ENCODE assay signal across 11 cellular contexts in genomic region chrX:118211891-118212816, GRCh38.
DNase-seq lines count a peak whose midpoint lies in the region; ATAC-seq, FAIRE-seq and TF ChIP-seq lines count a peak whose summit lies in the region.
"Had no signal": no experiment of that assay in that cellular context is flagged by ENCODE, and none has a peak within 500 bp of the region (broad histone marks: within the 10 kb centered on the region; RNA-seq: fewer than 3 reads in every experiment).

No MANE protein-coding gene starts in this region.

- no peaks in the 10 kb centered on the region for H3K4me1 ChIP-seq in HepG2 (ENCODE audit: insufficient read depth, low read length)
- H3K4me1 ChIP-seq: Peyer's patch had no signal

- no peak overlapping the region for H3K4me3 Mint-ChIP-seq in activated T-helper 2 cell treated with anti-CD3 and anti-CD28 coated beads, Interferon-gamma antibody, Interleukin-2, Interleukin-4, amounts not matched to agents 10 μg/mL and 5 μg/mL and 100 μg/mL, durations not matched to agents 14 hours and 24 hours and 36 hours (ENCODE audit: low read depth)

- peak overlapping the region; percentile 34; the same call in 1 of the 2 replicates for H3K9ac ChIP-seq in SU-DHL-6 (ENCODE audit: low read length)
- no peak overlapping the region for H3K9ac ChIP-seq in HepG2 (ENCODE audit: insufficient read depth, low read depth, low read length)

- H3K4me2 ChIP-seq in SU-DHL-6 (ENCODE audit: low read depth, low read length, poor library complexity, severe bottlenecking): peak overlapping the region; percentile 72
- no peak overlapping the region for H3K4me2 ChIP-seq in HepG2 (ENCODE audit: low read depth, low read length)

- peaks cover 11% of the 10 kb centered on the region for H3F3A ChIP-seq in SU-DHL-6 (ENCODE audit: insufficient read depth)

- H3K9me3 ChIP-seq in SU-DHL-6 (ENCODE audit: insufficient read depth, low read length) (no peaks in the 10 kb centered on the region), HepG2 (ENCODE audit: low read length) (no peaks in the 10 kb centered on the region), MG63 (no peaks in the 10 kb centered on the region)
- H3K9me3 ChIP-seq: Peyer's patch had no signal

- no peaks in the 10 kb centered on the region for H3K36me3 Mint-ChIP-seq in activated T-helper 2 cell treated with anti-CD3 and anti-CD28 coated beads, Interferon-gamma antibody, Interleukin-2, Interleukin-4, amounts not matched to agents 10 μg/mL and 5 μg/mL and 100 μg/mL, durations not matched to agents 14 hours and 24 hours and 36 hours (ENCODE audit: low read depth)
- H3K36me3 Mint-ChIP-seq: brain had no signal

- H3K4me1 Mint-ChIP-seq in activated T-helper 2 cell treated with anti-CD3 and anti-CD28 coated beads, Interferon-gamma antibody, Interleukin-2, Interleukin-4, amounts not matched to agents 10 μg/mL and 5 μg/mL and 100 μg/mL, durations not matched to agents 14 hours and 24 hours and 36 hours (ENCODE audit: low read depth): peaks cover 7% of the 10 kb centered on the region

- H3K27ac ChIP-seq in SU-DHL-6 (ENCODE audit: low read depth, low read length) (peak overlapping the region; percentile 92), HepG2 (ENCODE audit: extremely low read length, insufficient read depth, low read length) (no peak overlapping the region)
- H3K27ac ChIP-seq: Peyer's patch had no signal

- 23% methylated on average over 7 of the region's 10 CpGs for WGBS in HepG2 (ENCODE audit: low lambda C conversion rate)

- peak overlapping the region; percentile 50 for H3K4me3 ChIP-seq in SU-DHL-6 (ENCODE audit: insufficient read depth, low read length, poor library complexity, severe bottlenecking)
- H3K4me3 ChIP-seq in HepG2 (replicated peaks in 1 of 3; ENCODE audit: insufficient read depth in 1 of 3, low read depth in 2 of 3, low read length in 3 of 3): no peak overlapping the region
- H3K4me3 ChIP-seq in MG63: no peak overlapping the region
- H3K4me3 ChIP-seq: lung, Peyer's patch had no signal

- no peaks in the 10 kb centered on the region for H3K9me2 ChIP-seq in SU-DHL-6 (replicated peaks; ENCODE audit: insufficient read depth, low read length)

- H3K36me3 ChIP-seq in SU-DHL-6 (ENCODE audit: low read length): no peaks in the 10 kb centered on the region
- H3K36me3 ChIP-seq in HepG2 (replicated peaks in 1 of 2; ENCODE audit: control insufficient read depth in 1 of 2, insufficient read depth in 2 of 2, low read length in 2 of 2): no peaks in the 10 kb centered on the region
- H3K36me3 ChIP-seq in MG63: no peaks in the 10 kb centered on the region
- H3K36me3 ChIP-seq: Peyer's patch had no signal

- no peak for FAIRE-seq in HepG2 (lab: Jason Lieb, UNC)

- CTCF ChIA-PET in HepG2 (lab: Yijun Ruan, JAX; ENCODE audit: low intra/inter-chr PET ratio, low total read pairs): no interaction called here

- TF ChIP-seq POLR2A in HepG2 (IDR thresholded peaks at IDR 0.05; ENCODE audit: insufficient read depth in 1 of 2, low read depth in 2 of 2, low read length in 2 of 2): no peak

- in situ Hi-C loops in HepG2 (cut with HindIII; ENCODE audit: extremely low pct_ligation_motif_present, low pct_unique_long_range_greater_than_20kb): no loop called here

- ATAC-seq in GM18861 (IDR thresholded peaks at IDR 0.05; ENCODE audit: unreplicated experiment) (peak; percentile 23), GM21515 (IDR thresholded peaks at IDR 0.05; ENCODE audit: unreplicated experiment) (peak; percentile 56), HG03175 (IDR thresholded peaks at IDR 0.05; ENCODE audit: unreplicated experiment) (peak; percentile 49), HepG2 (no peak)

- intact Hi-C loops in activated T-helper 2 cell treated with anti-CD3 and anti-CD28 coated beads, Interferon-gamma antibody, Interleukin-2, Interleukin-4, amounts not matched to agents 10 μg/mL and 5 μg/mL and 100 μg/mL, durations not matched to agents 14 hours and 24 hours and 36 hours (cut with micrococcal nuclease): no loop called here
- intact Hi-C loops in HepG2 (cut with micrococcal nuclease; ENCODE audit: unreplicated experiment): no loop called here

- H3K79me2 ChIP-seq in SU-DHL-6 (ENCODE audit: insufficient read depth, low read length) (no peaks in the 10 kb centered on the region), HepG2 (ENCODE audit: insufficient read depth, low read length) (no peaks in the 10 kb centered on the region)

- no peaks in the 10 kb centered on the region for H3K9me3 Mint-ChIP-seq in activated T-helper 2 cell treated with anti-CD3 and anti-CD28 coated beads, Interferon-gamma antibody, Interleukin-2, Interleukin-4, amounts not matched to agents 10 μg/mL and 5 μg/mL and 100 μg/mL, durations not matched to agents 14 hours and 24 hours and 36 hours

- POLR2A ChIA-PET in HepG2 (lab: Yijun Ruan, JAX): no interaction called here

- no TSS peak for BruUV-seq in HepG2 (replicated peaks; lab: Mats Ljungman, UMichigan)

- H4K20me1 ChIP-seq in SU-DHL-6 (ENCODE audit: low read depth, low read length) (no peaks in the 10 kb centered on the region), HepG2 (ENCODE audit: insufficient read depth, low read length) (no peaks in the 10 kb centered on the region)

- no peak overlapping the region for H3K27ac Mint-ChIP-seq in activated T-helper 2 cell treated with anti-CD3 and anti-CD28 coated beads, Interferon-gamma antibody, Interleukin-2, Interleukin-4, amounts not matched to agents 10 μg/mL and 5 μg/mL and 100 μg/mL, durations not matched to agents 14 hours and 24 hours and 36 hours

- H3K27me3 ChIP-seq in SU-DHL-6 (ENCODE audit: low read length) (no peaks in the 10 kb centered on the region), HepG2 (ENCODE audit: control insufficient read depth in 1 of 2, insufficient read depth in 2 of 2, low read length in 2 of 2) (no peaks in the 10 kb centered on the region), MG63 (no peaks in the 10 kb centered on the region)
- H3K27me3 ChIP-seq: Peyer's patch had no signal

- H2AFZ ChIP-seq in SU-DHL-6 (ENCODE audit: low read depth, low read length, severe bottlenecking) (no peak overlapping the region), HepG2 (ENCODE audit: low read length) (no peak overlapping the region)

- no peak for TF ChIP-seq CTCF in SU-DHL-6 (IDR thresholded peaks at IDR 0.05; ENCODE audit: insufficient read depth, low read length, poor library complexity, severe bottlenecking)
- no peak for TF ChIP-seq CTCF in HepG2 (CRISPR knock-in tag; IDR thresholded peaks at IDR 0.05)

- TF ChIP-seq RAD21 in HepG2 (CRISPR knock-in tag; IDR thresholded peaks at IDR 0.05): no peak

- no peaks in the 10 kb centered on the region for H3K27me3 Mint-ChIP-seq in activated T-helper 2 cell treated with anti-CD3 and anti-CD28 coated beads, Interferon-gamma antibody, Interleukin-2, Interleukin-4, amounts not matched to agents 10 μg/mL and 5 μg/mL and 100 μg/mL, durations not matched to agents 14 hours and 24 hours and 36 hours (ENCODE audit: low read depth)

- TF ChIP-seq EP300 in HepG2 (IDR thresholded peaks at IDR 0.05; ENCODE audit: low read depth in 2 of 2, low read length in 2 of 2) (no peak), HepG2 (CRISPR knock-in tag; IDR thresholded peaks at IDR 0.05; ENCODE audit: borderline replicate concordance) (no peak)

- DNase-seq in NCI-H526 (lab: John Stamatoyannopoulos, UW) (no peak), HepG2 (ENCODE audit: low spot score) (no peak), MG63 (no peak)
- no peak for DNase-seq in activated T-helper 2 cell treated with anti-CD3 and anti-CD28 coated beads, Interferon-gamma antibody, Interleukin-2, Interleukin-4, amounts not matched to agents 10 μg/mL and 5 μg/mL and 100 μg/mL, durations not matched to agents 14 hours and 24 hours and 36 hours (ENCODE audit: low spot score)
- DNase-seq: Peyer's patch had no signal

TF ChIP-seq in HepG2, 621 proteins besides CTCF, POLR2A, EP300 and RAD21 (continues in another document):
- TF ChIP-seq POGZ (CRISPR knock-in tag; IDR thresholded peaks at IDR 0.05) (no peak), TARDBP (CRISPR knock-in tag; IDR thresholded peaks at IDR 0.05) (no peak), NRL (CRISPR knock-in tag; IDR thresholded peaks at IDR 0.05; ENCODE audit: borderline replicate concordance) (no peak), ZBTB34 (CRISPR knock-in tag; IDR thresholded peaks at IDR 0.05) (no peak), ATF4 (CRISPR knock-in tag; IDR thresholded peaks at IDR 0.05) (no peak), NFE2 (CRISPR knock-in tag; IDR thresholded peaks at IDR 0.05) (no peak), ZNF136 (CRISPR knock-in tag; IDR thresholded peaks at IDR 0.05; ENCODE audit: low read depth) (no peak), ZNF282 (IDR thresholded peaks at IDR 0.05; ENCODE audit: partially characterized antibody) (no peak), NBN (conservative IDR thresholded peaks at IDR 0.05) (no peak), REL (CRISPR knock-in tag; conservative IDR thresholded peaks at IDR 0.05) (no peak), GFI1 (CRISPR knock-in tag; IDR thresholded peaks at IDR 0.05; ENCODE audit: borderline replicate concordance) (no peak), CHD2 (IDR thresholded peaks at IDR 0.05; ENCODE audit: low read depth, low read length) (no peak), ZNF749 (CRISPR knock-in tag; IDR thresholded peaks at IDR 0.05; ENCODE audit: borderline replicate concordance) (no peak)
